9 cellular contexts compared by ENCODE assay signal in the genomic region with DNA sequence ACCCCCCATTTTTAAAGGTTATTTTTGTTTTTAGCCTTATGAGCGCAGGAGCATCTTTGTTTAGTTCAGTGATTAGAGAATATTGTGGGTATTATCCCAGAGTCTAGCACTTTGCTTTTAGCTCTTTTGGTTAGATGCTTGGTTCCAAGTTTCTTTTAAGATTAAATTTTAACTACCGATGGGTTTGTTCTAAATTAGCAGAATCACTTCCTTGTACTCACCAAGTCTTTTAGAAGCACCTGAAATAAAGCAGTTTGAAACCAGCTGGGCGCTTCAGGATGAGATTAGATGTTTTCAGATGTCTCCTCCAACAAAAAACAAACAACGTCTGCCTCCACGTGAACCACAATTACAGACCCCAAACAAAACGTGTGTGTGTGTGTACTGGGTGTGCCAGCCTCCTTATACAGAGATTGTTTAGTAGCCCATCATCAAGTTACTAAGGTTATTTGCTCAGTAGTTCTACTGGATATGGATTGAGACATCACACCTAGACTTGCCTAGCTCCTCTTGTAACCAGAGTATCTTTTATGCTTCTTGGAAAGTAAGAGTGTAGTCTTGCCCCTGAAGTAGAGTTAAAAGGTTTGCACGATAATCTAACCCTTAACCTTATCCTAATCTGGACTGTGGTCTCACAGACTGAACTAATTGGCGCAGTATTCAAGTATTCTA. TPM values are rescaled to one million over a fixed set of nuclear protein-coding genes. Genes with fewer than 3 reads are reported as not detected.
A peak's percentile ranks its signal among the peaks of the same experiment; 100 is the strongest.
DNase-seq lines count a peak whose midpoint lies in the region; ATAC-seq and TF ChIP-seq lines count a peak whose summit lies in the region.
"Had no signal": no experiment of that assay in that cellular context is flagged by ENCODE, and none has a peak within 500 bp of the region (broad histone marks: within the 10 kb centered on the region; RNA-seq: fewer than 3 reads in every experiment).

No MANE protein-coding gene starts in this region.

- H3K27me3 ChIP-seq in heart left ventricle (no peaks in the 10 kb centered on the region), adipocyte (replicated peaks; ENCODE audit: control insufficient read depth, insufficient read depth, low read length) (no peaks in the 10 kb centered on the region), upper lobe of right lung (no peaks in the 10 kb centered on the region)

- no peak for TF ChIP-seq POLR2A in heart left ventricle (IDR thresholded peaks at IDR 0.05)

- 41 to 51% (median 45%) methylated on average over 8 of the region's 8 CpGs for WGBS in heart left ventricle, 4 donors

- H3K4me1 ChIP-seq in heart left ventricle (peaks cover 10 to 70% (median 55%) of the 10 kb centered on the region in 12 donors), adipocyte (ENCODE audit: control insufficient read depth, insufficient read depth, low read length) (peaks cover 46% of the 10 kb centered on the region), upper lobe of right lung (peaks cover 38% of the 10 kb centered on the region)

- peak overlapping the region in 7 of 12 donors; percentile 12 to 100 (median 99) for H3K27ac ChIP-seq in heart left ventricle
- peak overlapping the region; percentile 100 for H3K27ac ChIP-seq in upper lobe of right lung

- H3K36me3 ChIP-seq in heart left ventricle: peaks cover 0 to 11% (median 0%) of the 10 kb centered on the region in 9 donors
- peaks cover 8% of the 10 kb centered on the region for H3K36me3 ChIP-seq in adipocyte (ENCODE audit: control insufficient read depth, insufficient read depth, low read length, severe bottlenecking)
- peaks cover 5% of the 10 kb centered on the region for H3K36me3 ChIP-seq in upper lobe of right lung

- no peak for TF ChIP-seq CTCF in heart left ventricle (IDR thresholded peaks at IDR 0.05)
- TF ChIP-seq CTCF in upper lobe of right lung (IDR thresholded peaks at IDR 0.05): no peak

- intact Hi-C loops in heart left ventricle (cut with DNase I): loop anchor here in 8 of 10 donors (2.0 to 5.0 kb wide), 6 partner anchors 19 to 40 kb away; no protein-coding TSS in a partner anchor
- intact Hi-C loops in Right ventricle myocardium inferior (cut with DNase I): loop anchor here (5.0 kb wide), 1 partner anchor 35 kb away; no protein-coding TSS in a partner anchor
- intact Hi-C loops in upper lobe of right lung (cut with DNase I): no loop called here

- no peak for DNase-seq in heart left ventricle
- no peak for DNase-seq in Right ventricle myocardium inferior (ENCODE audit: missing footprints)
- peak; percentile 43 for DNase-seq in adipocyte (ENCODE audit: low read depth)
- DNase-seq in kidney glomerular epithelial cell (lab: John Stamatoyannopoulos, UW): peak; percentile 29
- DNase-seq in upper lobe of right lung: no peak
- no peak for DNase-seq in stimulated activated CD4-positive, alpha-beta T cell treated with anti-CD3 and anti-CD28 coated beads, Interleukin-4, amount 100 ng/mL, for 24 hours
- no peak for DNase-seq in central memory CD4-positive, alpha-beta T cell
- DNase-seq: amygdala had no signal

- peak overlapping the region in 9 of 12 donors; percentile 72 to 100 (median 96) for H3K4me3 ChIP-seq in heart left ventricle
- H3K4me3 ChIP-seq in adipocyte (ENCODE audit: low read length): peak overlapping the region; percentile 99
- H3K4me3 ChIP-seq in upper lobe of right lung: peak overlapping the region; percentile 93

- H3K9me3 ChIP-seq in heart left ventricle (no peaks in the 10 kb centered on the region), adipocyte (ENCODE audit: control insufficient read depth, low read length) (no peaks in the 10 kb centered on the region), upper lobe of right lung (no peaks in the 10 kb centered on the region)

- ATAC-seq in heart left ventricle (no peak), Right ventricle myocardium inferior (no peak), upper lobe of right lung (no peak), HG03342 (IDR thresholded peaks at IDR 0.05; ENCODE audit: unreplicated experiment) (no peak)

- H3K9ac ChIP-seq in adipocyte (ENCODE audit: low read length): peak overlapping the region; percentile 99

RNA-seq across cellular contexts. Expression of gene DSTN, which starts 2.2 kb away (rescaled TPM):
- total RNA-seq in heart left ventricle (100 to 1,000 TPM; 447 to 697 (median 546) TPM), Right ventricle myocardium inferior (865 TPM), upper lobe of right lung (463 TPM)
- polyA plus RNA-seq in heart left ventricle: 100 to 1,000 TPM; 473 to 738 TPM

RNA-seq across cellular contexts. Expression of gene BFSP1, which starts 40.9 kb away (rescaled TPM):
- total RNA-seq in heart left ventricle (1 to 10 TPM in 3 of 9 donors, under 1 TPM in 6; 0.13 to 1.4 (median 0.71) TPM), Right ventricle myocardium inferior (0.57 TPM), upper lobe of right lung (2.7 TPM)
- polyA plus RNA-seq in heart left ventricle: under 1 TPM; 0.11 to 0.30 TPM

Comparison
In these comparisons a context has a peak if more than half of its experiments do, and no peak if none do; other contexts are left out.
1. DNase-seq: peak in adipocyte (single experiment) and kidney glomerular epithelial cell (single experiment); none in heart left ventricle (0 of 5), Right ventricle myocardium inferior (single experiment), upper lobe of right lung (single experiment), stimulated activated CD4-positive, alpha-beta T cell treated with anti-CD3 and anti-CD28 coated beads, Interleukin-4, amount 100 ng/mL, for 24 hours (single experiment) and central memory CD4-positive, alpha-beta T cell (single experiment).
2. Peak in every context shown above with its lines, with median percentiles within 50 percentile points of each other: H3K4me3 ChIP-seq.